23 cellular contexts compared by ENCODE assay signal in genomic region chr2:181667234-181667633, GRCh38. TPM values are rescaled to one million over a fixed set of nuclear protein-coding genes. Genes with fewer than 3 reads are reported as not detected.
DNase-seq lines count a peak whose midpoint lies in the region; ATAC-seq and TF ChIP-seq lines count a peak whose summit lies in the region.
"Had no signal": no experiment of that assay in that cellular context is flagged by ENCODE, and none has a peak within 500 bp of the region (broad histone marks: within the 10 kb centered on the region; RNA-seq: fewer than 3 reads in every experiment).

No MANE protein-coding gene starts in this region.

- H3K27ac Mint-ChIP-seq in GM23338, result no peak overlapping the region
- H3K27ac Mint-ChIP-seq in WTC11, result no peak overlapping the region
- H3K27ac Mint-ChIP-seq: CD14-positive monocyte; CD4-positive, alpha-beta T cell; CD8-positive, alpha-beta memory T cell; H9 had no signal

- H3F3A ChIP-seq in GM23338 (replicated peaks; ENCODE audit: low read depth), result no peaks in the 10 kb centered on the region

- H2AFZ ChIP-seq in GM23338, result no peak overlapping the region

- peaks cover 17% of the 10 kb centered on the region; the same call in 2 of the 3 replicates for H3K36me3 Mint-ChIP-seq in GM23338 (ENCODE audit: low read depth)
- peaks cover 17% of the 10 kb centered on the region for H3K36me3 Mint-ChIP-seq in WTC11
- H3K36me3 Mint-ChIP-seq: CD14-positive monocyte; CD8-positive, alpha-beta memory T cell had no signal

- no peak overlapping the region for H3K9ac ChIP-seq in iPS-18a (ENCODE audit: low read length)
- H3K9ac ChIP-seq: BLaER1 treated with 17β-estradiol and CSF1 and Interleukin-3, amounts not matched to agents 10 nM and 100 nM had no signal

- DNase-seq in GM23338 (ENCODE audit: low spot score) (peak; percentile 67), WTC11 (ENCODE audit: low spot score) (no peak), NCI-H187 (lab: John Stamatoyannopoulos, UW) (no peak), foreskin keratinocyte (no peak)
- DNase-seq: 8988T; ACHN; AML-193; BE2C; CD4-positive, alpha-beta T cell; CD8-positive, alpha-beta memory T cell; DMS 273 treated with DMSO at 0.1 percent for 48 hours; DMS79; EL; GDM1; GOT3; H9 had no signal

- ATAC-seq in GM23338 (peak; percentile 72), WTC11 (peak; percentile 75), HG02870 (IDR thresholded peaks at IDR 0.05; ENCODE audit: unreplicated experiment) (no peak), foreskin keratinocyte (no peak)
- ATAC-seq: A549, GM12878, HCT116 had no signal

- H3K9me3 Mint-ChIP-seq in GM23338, result peaks cover 20% of the 10 kb centered on the region; the same call in 2 of the 3 replicates
- H3K9me3 Mint-ChIP-seq in WTC11, result peaks cover 20% of the 10 kb centered on the region

- no peak overlapping the region for H3K4me3 Mint-ChIP-seq in GM23338
- no peak overlapping the region for H3K4me3 Mint-ChIP-seq in WTC11
- H3K4me3 Mint-ChIP-seq: CD14-positive monocyte; CD4-positive, alpha-beta T cell; CD8-positive, alpha-beta memory T cell; H9 had no signal

- H3K4me3 ChIP-seq in GM23338 (no peak overlapping the region), iPS-18a (ENCODE audit: low read length) (peak overlapping the region; percentile 30)
- H3K4me3 ChIP-seq: A549; BLaER1 treated with 17β-estradiol and CSF1 and Interleukin-3, amounts not matched to agents 10 nM and 100 nM; GM12878 had no signal

- H3K4me1 Mint-ChIP-seq in GM23338 (peaks cover 15% of the 10 kb centered on the region), WTC11 (peaks cover 24% of the 10 kb centered on the region)
- H3K4me1 Mint-ChIP-seq: CD14-positive monocyte; CD8-positive, alpha-beta memory T cell had no signal

- TF ChIP-seq CTCF in GM23338 (conservative IDR thresholded peaks at IDR 0.05; ENCODE audit: low read depth in 2 of 2), result no peak
- no peak for TF ChIP-seq CTCF in WTC11 (IDR thresholded peaks at IDR 0.05)
- no peak for TF ChIP-seq CTCF in foreskin keratinocyte (conservative IDR thresholded peaks at IDR 0.05)

- H3K9me3 ChIP-seq in iPS-18a (ENCODE audit: control insufficient read depth, low read depth, low read length), result no peaks in the 10 kb centered on the region
- H3K9me3 ChIP-seq: BE2C had no signal

- H4K20me1 ChIP-seq in GM23338 (replicated peaks; ENCODE audit: insufficient read depth), result no peaks in the 10 kb centered on the region
- H4K20me1 ChIP-seq: BLaER1 treated with 17β-estradiol and CSF1 and Interleukin-3, amounts not matched to agents 10 nM and 100 nM had no signal

- H3K4me1 ChIP-seq in GM23338 (ENCODE audit: insufficient read depth), result peaks cover 14% of the 10 kb centered on the region
- peaks cover 14% of the 10 kb centered on the region for H3K4me1 ChIP-seq in iPS-18a (ENCODE audit: control insufficient read depth, low read depth, low read length)
- no peaks in the 10 kb centered on the region for H3K4me1 ChIP-seq in foreskin keratinocyte
- H3K4me1 ChIP-seq: A549, BE2C had no signal

- no peaks in the 10 kb centered on the region; the same call in 1 of the 2 replicates for H3K9me2 ChIP-seq in GM23338 (ENCODE audit: insufficient read depth)

- H3K79me2 ChIP-seq in GM23338 (replicated peaks; ENCODE audit: insufficient read depth), result no peaks in the 10 kb centered on the region

- H3K27me3 Mint-ChIP-seq in GM23338 (ENCODE audit: insufficient read depth, low read depth, poor library complexity) (peaks cover 5% of the 10 kb centered on the region), WTC11 (ENCODE audit: low read depth) (peaks cover 56% of the 10 kb centered on the region)

- POLR2A ChIA-PET in WTC11 (lab: Charles Lee), result no interaction called here

- CTCF ChIA-PET in WTC11 (lab: Charles Lee), result interaction anchor here (0.6 to 1.7 kb wide), 5 partner anchors 9 to 1314 kb away, joined by 3 to 6 read pairs (median 3); partner anchors contain the start of gene CERKL

- peak overlapping the region; percentile 27 for H3K4me2 ChIP-seq in GM23338
- H3K4me2 ChIP-seq: A549; BLaER1 treated with 17β-estradiol and CSF1 and Interleukin-3, amounts not matched to agents 10 nM and 100 nM had no signal

- H3K27me3 ChIP-seq in GM23338 (ENCODE audit: insufficient read depth), result peaks cover 52% of the 10 kb centered on the region
- peaks cover 18% of the 10 kb centered on the region for H3K27me3 ChIP-seq in iPS-18a (ENCODE audit: control insufficient read depth, insufficient read depth, low read length)
- H3K27me3 ChIP-seq in foreskin keratinocyte, result peaks cover 56% of the 10 kb centered on the region
- H3K27me3 ChIP-seq: BE2C; BLaER1 treated with 17β-estradiol and CSF1 and Interleukin-3, amounts not matched to agents 10 nM and 100 nM had no signal

- H3K27ac ChIP-seq in GM23338 (ENCODE audit: low read depth) (no peak overlapping the region), iPS-18a (ENCODE audit: low read length) (no peak overlapping the region), foreskin keratinocyte (no peak overlapping the region)
- H3K27ac ChIP-seq: A549; BLaER1 treated with 17β-estradiol and CSF1 and Interleukin-3, amounts not matched to agents 10 nM and 100 nM had no signal

- H3K36me3 ChIP-seq in GM23338 (ENCODE audit: insufficient read depth) (no peaks in the 10 kb centered on the region), iPS-18a (ENCODE audit: control insufficient read depth, low read depth, low read length) (no peaks in the 10 kb centered on the region)
- H3K36me3 ChIP-seq: BE2C; BLaER1 treated with 17β-estradiol and CSF1 and Interleukin-3, amounts not matched to agents 10 nM and 100 nM had no signal

TF ChIP-seq in GM23338, 12 proteins besides CTCF, POLR2A, EP300 and RAD21 (continues in another document):
- TF ChIP-seq CREB1 (CRISPR knock-in tag; IDR thresholded peaks at IDR 0.05; ENCODE audit: low read depth) (no peak), EZH2 (IDR thresholded peaks at IDR 0.05; ENCODE audit: low read depth, unreplicated experiment) (no peak), POLR2AphosphoS5 (IDR thresholded peaks at IDR 0.05; ENCODE audit: low read depth) (no peak), ZNF331 (CRISPR knock-in tag; IDR thresholded peaks at IDR 0.05; ENCODE audit: low read depth) (no peak), EZH2phosphoT487 (IDR thresholded peaks at IDR 0.05; ENCODE audit: unreplicated experiment) (no peak)

TF ChIP-seq in WTC11, 78 proteins besides CTCF, POLR2A, EP300 and RAD21 (continues in another document):
- TF ChIP-seq ZNF532 (CRISPR knock-in tag; IDR thresholded peaks at IDR 0.05; ENCODE audit: borderline replicate concordance), result no peak
- no peak for TF ChIP-seq TP53 (CRISPR knock-in tag; IDR thresholded peaks at IDR 0.05)
- no peak for TF ChIP-seq IRF2 (CRISPR knock-in tag; IDR thresholded peaks at IDR 0.05; ENCODE audit: borderline replicate concordance, low read depth)
- no peak for TF ChIP-seq MXD4 (CRISPR knock-in tag; IDR thresholded peaks at IDR 0.05; ENCODE audit: borderline replicate concordance)
- TF ChIP-seq CREM (CRISPR knock-in tag; IDR thresholded peaks at IDR 0.05), result no peak
- no peak for TF ChIP-seq ZNF423 (CRISPR knock-in tag; IDR thresholded peaks at IDR 0.05)
- TF ChIP-seq HMGA2 (CRISPR knock-in tag; IDR thresholded peaks at IDR 0.05), result no peak
- TF ChIP-seq ATF3 (CRISPR knock-in tag; conservative IDR thresholded peaks at IDR 0.05), result no peak

RNA-seq across cellular contexts. Expression of gene CERKL, which starts 10.3 kb away (rescaled TPM):
- total RNA-seq in GM23338 (2014; rRNA removed; shearing (Covaris generic)), result 0.69 TPM in 1 of 2 replicates, not detected in the other
- polyA plus RNA-seq in GM23338 (2016; fragmentation: Nextera tagmentation; extraction: Ambion mirVana) (0.32 and 0.35 TPM in 2 replicates), foreskin keratinocyte (0.01 TPM in 1 of 2 replicates, not detected in the other)
- total RNA-seq in WTC11 (2021) (0.14 to 0.24 TPM in 2 of 3 replicates, not detected in the other), foreskin keratinocyte (not detected in 2 replicates)
- total RNA-seq: CD4-positive, alpha-beta T cell; CD8-positive, alpha-beta memory T cell; H9 had no signal

RNA-seq across cellular contexts. Expression of gene NEUROD1, which starts 13.1 kb away (rescaled TPM):
- total RNA-seq in GM23338 (2014; rRNA removed; shearing (Covaris generic)), result not detected in 2 replicates
- polyA plus RNA-seq in GM23338 (2016; fragmentation: Nextera tagmentation; extraction: Ambion mirVana), result 0.14 TPM in 1 of 2 replicates, not detected in the other
- 0.07 to 0.11 TPM (median 0.07 TPM) in 3 replicates for total RNA-seq in WTC11 (2021)
- not detected in 2 replicates for total RNA-seq in foreskin keratinocyte
- not detected in 2 replicates for polyA plus RNA-seq in foreskin keratinocyte
- total RNA-seq: CD4-positive, alpha-beta T cell; CD8-positive, alpha-beta memory T cell; GM12878; H9 had no signal
- polyA plus RNA-seq: A549; CD14-positive monocyte; CD8-positive, alpha-beta memory T cell; GM12878 had no signal

Comparison
In these comparisons a context has a peak if more than half of its experiments do, and no peak if none do; other contexts are left out.
1. ATAC-seq: peak in GM23338 (single experiment) and WTC11 (single experiment); none in HG02870 (single experiment) and foreskin keratinocyte (single experiment).